Comparison of ENCODE assay signal across 19 cellular contexts in genomic region chr17:21089933-21090888, GRCh38. TPM values are rescaled to one million over a fixed set of nuclear protein-coding genes. Genes with fewer than 3 reads are reported as not detected.
A peak's percentile ranks its signal among the peaks of the same experiment; 100 is the strongest.
DNase-seq lines count a peak whose midpoint lies in the region; ATAC-seq, FAIRE-seq and TF ChIP-seq lines count a peak whose summit lies in the region.
"Had no signal": no experiment of that assay in that cellular context is flagged by ENCODE, and none has a peak within 500 bp of the region (broad histone marks: within the 10 kb centered on the region; RNA-seq: fewer than 3 reads in every experiment).

No MANE protein-coding gene starts in this region.

- no peaks in the 10 kb centered on the region for H3K27me3 ChIP-seq in duodenal mucosa (ENCODE audit: control insufficient read depth in 1 of 2, insufficient read depth in 2 of 2, low read length in 2 of 2)
- H3K27me3 ChIP-seq: body of pancreas, sigmoid colon had no signal

- H3K36me3 ChIP-seq in duodenal mucosa (ENCODE audit: control insufficient read depth in 1 of 2, insufficient read depth in 2 of 2, low read length in 2 of 2): no peaks in the 10 kb centered on the region
- H3K36me3 ChIP-seq: sigmoid colon had no signal

- H3K9me3 Mint-ChIP-seq in activated naive CD8-positive, alpha-beta T cell treated with anti-CD3 and anti-CD28 coated beads, Interleukin-2, amount 50 U/mL, for 24 hours: no peaks in the 10 kb centered on the region
- H3K9me3 Mint-ChIP-seq: activated CD4-positive, alpha-beta memory T cell treated with anti-CD3 and anti-CD28 coated beads for 36 hours; neural crest cell had no signal

- peak overlapping the region; percentile 47 to 51 for H3K4me3 ChIP-seq in duodenal mucosa (ENCODE audit: low read depth in 1 of 2, low read length in 2 of 2)
- H3K4me3 ChIP-seq: body of pancreas, lung, sigmoid colon had no signal

- H3K36me3 Mint-ChIP-seq in activated naive CD8-positive, alpha-beta T cell treated with anti-CD3 and anti-CD28 coated beads, Interleukin-2, amount 50 U/mL, for 24 hours (ENCODE audit: low read depth): no peaks in the 10 kb centered on the region
- H3K36me3 Mint-ChIP-seq: activated CD4-positive, alpha-beta memory T cell treated with anti-CD3 and anti-CD28 coated beads for 36 hours had no signal

- no peak for FAIRE-seq in GM12891 (lab: Jason Lieb, UNC)

- no peak overlapping the region for H3K9ac ChIP-seq in duodenal mucosa (ENCODE audit: low read depth in 1 of 2, low read length in 2 of 2)

- ATAC-seq in GM18498 (IDR thresholded peaks at IDR 0.05; ENCODE audit: unreplicated experiment) (peak; percentile 72), HG03342 (IDR thresholded peaks at IDR 0.05; ENCODE audit: unreplicated experiment) (peak; percentile 67), GM18519 (IDR thresholded peaks at IDR 0.05; ENCODE audit: low FRiP score, unreplicated experiment) (no peak)
- no peak for ATAC-seq in activated naive CD8-positive, alpha-beta T cell treated with anti-CD3 and anti-CD28 coated beads, Interleukin-2, amount 50 U/mL, for 24 hours
- ATAC-seq: body of pancreas had no signal

- peaks cover 6 to 11% of the 10 kb centered on the region in 2 donors for H3K4me1 ChIP-seq in duodenal mucosa (ENCODE audit: control insufficient read depth in 1 of 2, insufficient read depth in 2 of 2, low read length in 2 of 2)
- H3K4me1 ChIP-seq: body of pancreas, sigmoid colon had no signal

- DNase-seq in GM20000 (ENCODE audit: low spot score) (peak; percentile 70), GM12891 (ENCODE audit: insufficient read length, low spot score) (no peak), hypothalamus (lab: John Stamatoyannopoulos, UW) (no peak)
- DNase-seq in activated naive CD8-positive, alpha-beta T cell treated with anti-CD3 and anti-CD28 coated beads, Interleukin-2, amount 50 U/mL, for 24 hours: no peak
- DNase-seq: activated CD4-positive, alpha-beta memory T cell treated with anti-CD3 and anti-CD28 coated beads for 36 hours; body of pancreas; DMS79 treated with DMSO at 0.1 percent for 48 hours; effector CD4-positive, alpha-beta T cell; NCI-H2029 treated with DMSO at 0.1 percent for 48 hours; SHP77; sigmoid colon; stimulated activated CD4-positive, alpha-beta T cell treated with anti-CD3 and anti-CD28 coated beads, Interleukin-4, amount 100 ng/mL, for 4 hours; stimulated activated naive CD4-positive, alpha-beta T cell had no signal

- peaks cover 3% of the 10 kb centered on the region for H3K4me1 Mint-ChIP-seq in activated naive CD8-positive, alpha-beta T cell treated with anti-CD3 and anti-CD28 coated beads, Interleukin-2, amount 50 U/mL, for 24 hours

- TF ChIP-seq POLR2A in GM12891 (IDR thresholded peaks at IDR 0.05; ENCODE audit: low read depth, low read length): no peak

- TF ChIP-seq CTCF in GM20000 (IDR thresholded peaks at IDR 0.05; ENCODE audit: extremely low read depth, missing control alignments): no peak

- H3K27ac ChIP-seq in duodenal mucosa (ENCODE audit: low read depth, low read length): no peak overlapping the region
- H3K27ac ChIP-seq: body of pancreas, sigmoid colon had no signal

- H3K4me3 Mint-ChIP-seq in activated naive CD8-positive, alpha-beta T cell treated with anti-CD3 and anti-CD28 coated beads, Interleukin-2, amount 50 U/mL, for 24 hours: no peak overlapping the region
- H3K4me3 Mint-ChIP-seq: activated CD4-positive, alpha-beta memory T cell treated with anti-CD3 and anti-CD28 coated beads for 36 hours; neural crest cell had no signal

- H3K9me3 ChIP-seq in duodenal mucosa (ENCODE audit: control insufficient read depth in 1 of 2, low read length in 2 of 2): no peaks in the 10 kb centered on the region
- H3K9me3 ChIP-seq: body of pancreas, sigmoid colon had no signal

- H3K27me3 Mint-ChIP-seq in activated naive CD8-positive, alpha-beta T cell treated with anti-CD3 and anti-CD28 coated beads, Interleukin-2, amount 50 U/mL, for 24 hours: peaks cover 2% of the 10 kb centered on the region
- H3K27me3 Mint-ChIP-seq: activated CD4-positive, alpha-beta memory T cell treated with anti-CD3 and anti-CD28 coated beads for 36 hours had no signal

- no peak overlapping the region for H3K27ac Mint-ChIP-seq in activated naive CD8-positive, alpha-beta T cell treated with anti-CD3 and anti-CD28 coated beads, Interleukin-2, amount 50 U/mL, for 24 hours
- H3K27ac Mint-ChIP-seq: activated CD4-positive, alpha-beta memory T cell treated with anti-CD3 and anti-CD28 coated beads for 36 hours had no signal

TF ChIP-seq in GM12891, 5 proteins besides CTCF, POLR2A, EP300 and RAD21:
- TF ChIP-seq SPI1 (IDR thresholded peaks at IDR 0.05; ENCODE audit: low read depth, low read length) (no peak), POU2F2 (IDR thresholded peaks at IDR 0.05; ENCODE audit: low read depth, low read length) (no peak), TAF1 (IDR thresholded peaks at IDR 0.05; ENCODE audit: low read depth, low read length) (no peak)

RNA-seq across cellular contexts. Expression of gene DHRS7B, which starts 36.6 kb away (rescaled TPM):
- 11.0 TPM for polyA plus RNA-seq in GM12891 (2012; ENCODE audit: low read depth, missing spikeins)

RNA-seq across cellular contexts. Expression of gene USP22, which starts 47.4 kb away (rescaled TPM):
- polyA plus RNA-seq in GM12891 (2012; ENCODE audit: low read depth, missing spikeins): 47.3 TPM

Comparison
In these comparisons a context has a peak if more than half of its experiments do, and no peak if none do; other contexts are left out.
1. ATAC-seq: peak in GM18498 (single experiment) and HG03342 (single experiment); none in activated naive CD8-positive, alpha-beta T cell treated with anti-CD3 and anti-CD28 coated beads, Interleukin-2, amount 50 U/mL, for 24 hours (single experiment) and GM18519 (single experiment).